In genomic region chr15:74302821-74303359, GRCh38 we compare ENCODE assay signal across 8 cellular contexts.
DNase-seq lines count a peak whose midpoint lies in the region; ATAC-seq, FAIRE-seq and TF ChIP-seq lines count a peak whose summit lies in the region.

No MANE protein-coding gene starts in this region.

- H3K9me3 Mint-ChIP-seq in Calu3 (ENCODE audit: low read depth, unreplicated experiment): no peaks in the 10 kb centered on the region
- H3K9me3 Mint-ChIP-seq in activated T-helper 2 cell treated with anti-CD3 and anti-CD28 coated beads, Interferon-gamma antibody, Interleukin-2, Interleukin-4, amounts not matched to agents 10 μg/mL and 5 μg/mL and 100 μg/mL, durations not matched to agents 14 hours and 24 hours and 36 hours: no peaks in the 10 kb centered on the region

- WGBS in SK-N-SH (ENCODE audit: low lambda C conversion rate): 33% methylated on average over 2 of the region's 7 CpGs

- H3F3A ChIP-seq in SK-N-SH (replicated peaks; ENCODE audit: insufficient read depth): no peaks in the 10 kb centered on the region

- no peaks in the 10 kb centered on the region for H4K20me1 ChIP-seq in SK-N-SH (ENCODE audit: insufficient read depth)

- H3K27me3 Mint-ChIP-seq in Calu3 (ENCODE audit: unreplicated experiment): peaks cover 100% of the 10 kb centered on the region
- peaks cover 29% of the 10 kb centered on the region for H3K27me3 Mint-ChIP-seq in activated T-helper 2 cell treated with anti-CD3 and anti-CD28 coated beads, Interferon-gamma antibody, Interleukin-2, Interleukin-4, amounts not matched to agents 10 μg/mL and 5 μg/mL and 100 μg/mL, durations not matched to agents 14 hours and 24 hours and 36 hours (ENCODE audit: low read depth)

- DNase-seq in Calu3 (peak; percentile 83), HTR-8/SVneo (ENCODE audit: insufficient read length, low spot score) (peak; percentile 58), SK-N-SH (peak; percentile 93), dermis blood vessel endothelial cell (peak; percentile 58), myocyte (ENCODE audit: low read depth) (peak; percentile 27), RCC 7860 (ENCODE audit: low spot score) (no peak)
- DNase-seq in activated T-helper 2 cell treated with anti-CD3 and anti-CD28 coated beads, Interferon-gamma antibody, Interleukin-2, Interleukin-4, amounts not matched to agents 10 μg/mL and 5 μg/mL and 100 μg/mL, durations not matched to agents 14 hours and 24 hours and 36 hours (ENCODE audit: low spot score): no peak

- peaks cover 0 to 50% of the 10 kb centered on the region in 2 experiments; a peak in 2 of 4 replicates for H3K4me1 ChIP-seq in SK-N-SH (ENCODE audit: control insufficient read depth in 1 of 2, insufficient read depth in 2 of 2, low read depth in 1 of 2, low read length in 1 of 2)

- no peak overlapping the region for H3K9ac ChIP-seq in SK-N-SH

- no peaks in the 10 kb centered on the region for H3K36me3 Mint-ChIP-seq in Calu3 (ENCODE audit: insufficient read depth, unreplicated experiment)
- no peaks in the 10 kb centered on the region for H3K36me3 Mint-ChIP-seq in activated T-helper 2 cell treated with anti-CD3 and anti-CD28 coated beads, Interferon-gamma antibody, Interleukin-2, Interleukin-4, amounts not matched to agents 10 μg/mL and 5 μg/mL and 100 μg/mL, durations not matched to agents 14 hours and 24 hours and 36 hours (ENCODE audit: low read depth)

- H3K27me3 ChIP-seq in SK-N-SH (ENCODE audit: insufficient read depth): no peaks in the 10 kb centered on the region

- H3K36me3 ChIP-seq in SK-N-SH (replicated peaks in 1 of 2; ENCODE audit: control insufficient read depth in 1 of 2, insufficient read depth in 2 of 2, low read length in 1 of 2): no peaks in the 10 kb centered on the region

- H2AFZ ChIP-seq in SK-N-SH (ENCODE audit: low read depth): no peak overlapping the region

- no peaks in the 10 kb centered on the region for H3K9me2 ChIP-seq in SK-N-SH

- H3K9me3 ChIP-seq in SK-N-SH: no peaks in the 10 kb centered on the region

- CTCF ChIA-PET in Calu3 (lab: Charles Lee): interaction anchor here (0.9 kb wide), 1 partner anchor 63 kb away, joined by 5 read pairs; no protein-coding TSS in a partner anchor
- CTCF ChIA-PET in SK-N-SH (lab: Yijun Ruan, JAX): interaction anchor here (0.6 to 7.2 kb wide), 32 partner anchors 10 to 249 kb away, joined by 3 to 69 read pairs (median 5); partner anchors contain the start of genes ISLR2 and STRA6

- FAIRE-seq in HTR-8/SVneo (lab: Jason Lieb, UNC) (no peak), RCC 7860 (lab: Jason Lieb, UNC) (no peak)

- H3K79me2 ChIP-seq in SK-N-SH (ENCODE audit: insufficient read depth): no peaks in the 10 kb centered on the region

- H3K4me2 ChIP-seq in SK-N-SH: no peak overlapping the region

- POLR2A ChIA-PET in SK-N-SH (lab: Yijun Ruan, JAX): no interaction called here

- peak; percentile 87 for TF ChIP-seq RAD21 in SK-N-SH (IDR thresholded peaks at IDR 0.05; ENCODE audit: low read length)

- no TSS peak for BruUV-seq in Calu3 (replicated peaks; lab: Mats Ljungman, UMichigan)

- peak in 1 of 2 experiments; percentile 90; a peak in 2 of 4 replicates for TF ChIP-seq EP300 in SK-N-SH (IDR thresholded peaks at IDR 0.05; ENCODE audit: borderline replicate concordance in 1 of 2, low read depth in 1 of 2, low read length in 1 of 2)

- TF ChIP-seq CTCF in Calu3 (IDR thresholded peaks at IDR 0.05; ENCODE audit: unreplicated experiment) (peak; percentile 86), SK-N-SH (IDR thresholded peaks at IDR 0.05) (peak; percentile 77)

- peaks cover 8% of the 10 kb centered on the region for H3K4me1 Mint-ChIP-seq in Calu3 (ENCODE audit: low read depth, unreplicated experiment)
- no peaks in the 10 kb centered on the region for H3K4me1 Mint-ChIP-seq in activated T-helper 2 cell treated with anti-CD3 and anti-CD28 coated beads, Interferon-gamma antibody, Interleukin-2, Interleukin-4, amounts not matched to agents 10 μg/mL and 5 μg/mL and 100 μg/mL, durations not matched to agents 14 hours and 24 hours and 36 hours (ENCODE audit: low read depth)

- H3K27ac Mint-ChIP-seq in Calu3 (ENCODE audit: unreplicated experiment): no peak overlapping the region
- H3K27ac Mint-ChIP-seq in activated T-helper 2 cell treated with anti-CD3 and anti-CD28 coated beads, Interferon-gamma antibody, Interleukin-2, Interleukin-4, amounts not matched to agents 10 μg/mL and 5 μg/mL and 100 μg/mL, durations not matched to agents 14 hours and 24 hours and 36 hours: no peak overlapping the region

- intact Hi-C loops in Calu3 (cut with micrococcal nuclease; ENCODE audit: unreplicated experiment): loop anchor here (1.0 kb wide), 1 partner anchor 176 kb away; no protein-coding TSS in a partner anchor
- intact Hi-C loops in activated T-helper 2 cell treated with anti-CD3 and anti-CD28 coated beads, Interferon-gamma antibody, Interleukin-2, Interleukin-4, amounts not matched to agents 10 μg/mL and 5 μg/mL and 100 μg/mL, durations not matched to agents 14 hours and 24 hours and 36 hours (cut with micrococcal nuclease): loop anchor here (5.0 kb wide), 1 partner anchor 176 kb away; no protein-coding TSS in a partner anchor

- no peak overlapping the region for H3K4me3 Mint-ChIP-seq in Calu3 (ENCODE audit: low read depth, unreplicated experiment)
- no peak overlapping the region for H3K4me3 Mint-ChIP-seq in activated T-helper 2 cell treated with anti-CD3 and anti-CD28 coated beads, Interferon-gamma antibody, Interleukin-2, Interleukin-4, amounts not matched to agents 10 μg/mL and 5 μg/mL and 100 μg/mL, durations not matched to agents 14 hours and 24 hours and 36 hours (ENCODE audit: low read depth)

- H3K4me3 ChIP-seq in SK-N-SH (ENCODE audit: low read depth in 2 of 2, low read length in 1 of 2): no peak overlapping the region; a peak in 1 of 4 replicates

- peak overlapping the region in 1 of 2 experiments; percentile 95; a peak in 2 of 4 replicates for H3K27ac ChIP-seq in SK-N-SH (ENCODE audit: low read depth in 2 of 2, low read length in 1 of 2)

- no peak for ATAC-seq in GM21367 (IDR thresholded peaks at IDR 0.05; ENCODE audit: unreplicated experiment)

TF ChIP-seq in SK-N-SH, 30 proteins besides CTCF, POLR2A, EP300 and RAD21 (continues in another document):
- no peak for TF ChIP-seq EZH2phosphoT487 (IDR thresholded peaks at IDR 0.05; ENCODE audit: borderline replicate concordance, low read depth)
- TF ChIP-seq RXRA (IDR thresholded peaks at IDR 0.05; ENCODE audit: borderline replicate concordance, low read depth): no peak
- no peak for TF ChIP-seq NFIC (IDR thresholded peaks at IDR 0.05; ENCODE audit: borderline replicate concordance)
- TF ChIP-seq FOSL2 (IDR thresholded peaks at IDR 0.05; ENCODE audit: borderline replicate concordance, low read depth): no peak
- TF ChIP-seq TCF12 (IDR thresholded peaks at IDR 0.05): peak; percentile 29; the same call in 1 of the 2 replicates
- no peak for TF ChIP-seq SIN3A (IDR thresholded peaks at IDR 0.05; ENCODE audit: borderline replicate concordance, low read depth, low read length)
- no peak for TF ChIP-seq GATA2 (CRISPR knock-in tag; IDR thresholded peaks at IDR 0.05)
- TF ChIP-seq SMC3 (IDR thresholded peaks at IDR 0.05; ENCODE audit: low read depth, low read length): peak; percentile 95
- TF ChIP-seq IRF3 (IDR thresholded peaks at IDR 0.05; ENCODE audit: low read depth, low read length): no peak
- TF ChIP-seq GABPA (IDR thresholded peaks at IDR 0.05; ENCODE audit: low read depth): no peak
- no peak for TF ChIP-seq PBX3 (IDR thresholded peaks at IDR 0.05)
- TF ChIP-seq YY1 (IDR thresholded peaks at IDR 0.05; ENCODE audit: low read depth): no peak
- no peak for TF ChIP-seq TEAD4 (IDR thresholded peaks at IDR 0.05; ENCODE audit: borderline replicate concordance, insufficient read depth)
- TF ChIP-seq JUND (IDR thresholded peaks at IDR 0.05): no peak
- no peak for TF ChIP-seq NRF1 (IDR thresholded peaks at IDR 0.05; ENCODE audit: low read depth, low read length)
- no peak for TF ChIP-seq ZBTB33 (IDR thresholded peaks at IDR 0.05; ENCODE audit: borderline replicate concordance, low read depth)

Comparison
In these comparisons a context has a peak if more than half of its experiments do, and no peak if none do; other contexts are left out.
1. DNase-seq: peak in Calu3 (single experiment), HTR-8/SVneo (single experiment), SK-N-SH (single experiment), dermis blood vessel endothelial cell (single experiment) and myocyte (single experiment); none in activated T-helper 2 cell treated with anti-CD3 and anti-CD28 coated beads, Interferon-gamma antibody, Interleukin-2, Interleukin-4, amounts not matched to agents 10 μg/mL and 5 μg/mL and 100 μg/mL, durations not matched to agents 14 hours and 24 hours and 36 hours (single experiment) and RCC 7860 (single experiment).